8 cellular contexts compared by ENCODE assay signal in genomic region chr11:47552086-47552580, GRCh38. TPM values are rescaled to one million over a fixed set of nuclear protein-coding genes. Genes with fewer than 3 reads are reported as not detected.
DNase-seq lines count a peak whose midpoint lies in the region; ATAC-seq and TF ChIP-seq lines count a peak whose summit lies in the region.

No MANE protein-coding gene starts in this region.

- peak overlapping the region; percentile 84 to 91 for H3K4me3 ChIP-seq in ascending aorta
- H3K4me3 ChIP-seq in iPS DF 6.9 (ENCODE audit: low read length), result peak overlapping the region; percentile 85
- peak overlapping the region; percentile 99 for H3K4me3 ChIP-seq in skeletal muscle cell (ENCODE audit: low read depth, low read length)

- H3K27me3 ChIP-seq in ascending aorta, result no peaks in the 10 kb centered on the region
- H3K27me3 ChIP-seq in iPS DF 6.9 (ENCODE audit: control insufficient read depth, insufficient read depth, low read length), result no peaks in the 10 kb centered on the region

- H3K36me3 ChIP-seq in ascending aorta (no peaks in the 10 kb centered on the region), iPS DF 6.9 (ENCODE audit: control insufficient read depth, insufficient read depth, low read length) (no peaks in the 10 kb centered on the region)

- H3K4me1 ChIP-seq in ascending aorta, result peaks cover 0 to 28% of the 10 kb centered on the region in 2 donors
- H3K4me1 ChIP-seq in iPS DF 6.9 (ENCODE audit: control insufficient read depth, insufficient read depth, low read length), result no peaks in the 10 kb centered on the region

- ATAC-seq in GM21515 (IDR thresholded peaks at IDR 0.05; ENCODE audit: unreplicated experiment) (peak; percentile 3), HG03565 (IDR thresholded peaks at IDR 0.05; ENCODE audit: unreplicated experiment) (no peak)

- intact Hi-C loops in ascending aorta (cut with DNase I), result loop anchor here (2.0 to 5.0 kb wide), 4 partner anchors 19 to 85 kb away; partner anchors contain the start of genes KBTBD4 and NDUFS3

- DNase-seq in CD1c-positive myeloid dendritic cell (ENCODE audit: extremely low spot score), result peak; percentile 60
- DNase-seq in NCI-H526 treated with DMSO at 0.1 percent for 48 hours (lab: John Stamatoyannopoulos, UW), result peak; percentile 33
- no peak for DNase-seq in ascending aorta (ENCODE audit: low spot score in 2 of 2)
- no peak for DNase-seq in iPS DF 6.9 (ENCODE audit: low read depth, low spot score)
- no peak for DNase-seq in skeletal muscle cell (ENCODE audit: low read depth)
- no peak for DNase-seq in 8988T

- WGBS in iPS DF 6.9 (ENCODE audit: insufficient coverage, insufficient read length), result no CpG with 5 or more reads among the region's 23 CpGs

- no peak for TF ChIP-seq CTCF in ascending aorta (IDR thresholded peaks at IDR 0.05)

- H3K27ac ChIP-seq in ascending aorta (peak overlapping the region; percentile 88 to 89), iPS DF 6.9 (ENCODE audit: low read length) (no peak overlapping the region)

- H3K9me3 ChIP-seq in ascending aorta (no peaks in the 10 kb centered on the region), iPS DF 6.9 (ENCODE audit: control insufficient read depth, insufficient read depth, low read length) (no peaks in the 10 kb centered on the region)

RNA-seq across cellular contexts. Expression of gene CELF1, which starts 0.8 kb away (rescaled TPM):
- total RNA-seq in ascending aorta, result 68.9 TPM

RNA-seq across cellular contexts. Expression of gene PTPMT1, which starts 13.3 kb away (rescaled TPM):
- total RNA-seq in ascending aorta, result 215 TPM

RNA-seq across cellular contexts. Expression of gene KBTBD4, which starts 26.6 kb away (rescaled TPM):
- 14.8 TPM for total RNA-seq in ascending aorta

RNA-seq across cellular contexts. Expression of gene NDUFS3, which starts 26.7 kb away (rescaled TPM):
- 19.9 TPM for total RNA-seq in ascending aorta

RNA-seq across cellular contexts. Expression of gene FAM180B, which starts 34.3 kb away (rescaled TPM):
- total RNA-seq in ascending aorta, result not detected

Comparison
In these comparisons a context has a peak if more than half of its experiments do, and no peak if none do; other contexts are left out.
1. DNase-seq: peak in CD1c-positive myeloid dendritic cell (single experiment) and NCI-H526 treated with DMSO at 0.1 percent for 48 hours (single experiment); none in ascending aorta (0 of 2), iPS DF 6.9 (single experiment), skeletal muscle cell (single experiment) and 8988T (single experiment).
2. Peak in every context shown above with its lines, with median percentiles within 50 percentile points of each other: H3K4me3 ChIP-seq.